ENCODE assay signal across 34 cellular contexts in the genomic region with DNA sequence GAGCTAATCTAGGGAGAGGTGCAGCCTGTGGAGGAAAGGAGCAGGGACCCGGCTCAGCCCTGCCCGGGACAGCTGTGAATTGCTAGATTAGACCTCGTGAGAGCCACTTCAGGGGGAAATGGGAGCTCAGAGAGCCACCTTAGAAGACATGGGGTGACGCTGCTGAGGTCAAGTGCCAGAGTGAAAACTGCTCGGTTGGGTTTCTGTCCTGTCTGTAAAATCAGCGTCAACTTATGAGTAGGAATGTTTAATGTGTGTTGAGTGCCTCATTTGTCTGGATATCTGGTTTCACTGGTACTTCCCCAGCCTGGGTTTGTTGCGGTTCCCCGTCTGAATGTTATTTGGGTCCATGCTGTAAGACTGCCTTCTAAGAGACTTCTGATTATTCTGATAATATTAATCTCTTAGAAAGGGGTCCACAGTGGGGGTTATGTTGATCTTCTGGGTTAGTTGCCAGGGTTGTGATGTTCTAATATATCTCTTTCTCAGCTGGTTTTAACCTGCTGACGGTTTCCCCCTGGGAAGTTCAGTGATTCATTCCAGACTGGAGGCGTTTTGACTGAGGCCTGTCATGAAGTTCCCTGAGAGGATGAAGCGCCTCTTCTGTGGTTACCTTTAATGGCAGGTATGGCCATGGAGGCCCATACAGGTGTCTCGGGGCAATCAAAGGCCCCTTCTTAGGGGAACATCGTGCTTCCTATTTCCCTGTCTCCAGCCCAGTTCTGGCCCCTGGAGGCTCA.
A peak's percentile ranks its signal among the peaks of the same experiment; 100 is the strongest.
DNase-seq lines count a peak whose midpoint lies in the region; ATAC-seq, FAIRE-seq and TF ChIP-seq lines count a peak whose summit lies in the region.
"Had no signal": no experiment of that assay in that cellular context is flagged by ENCODE, and none has a peak within 500 bp of the region (broad histone marks: within the 10 kb centered on the region; RNA-seq: fewer than 3 reads in every experiment).

No MANE protein-coding gene starts in this region.

- POLR2A ChIA-PET in HEK293T (lab: Yijun Ruan, JAX), result no interaction called here

- no peak for ATAC-seq in natural killer cell treated with Interleukin-12 subunit alpha and Interleukin-12 subunit beta and Interleukin-15 and Interleukin-18, amount 100 ng/mL, for 72 hours
- no peak for ATAC-seq in HG03108 (IDR thresholded peaks at IDR 0.05; ENCODE audit: unreplicated experiment)
- ATAC-seq: activated CD4-positive, CD25-positive, alpha-beta regulatory T cell treated with anti-CD3 and anti-CD28 coated beads, Interleukin-2, amount 50 U/mL, for 24 hours; activated CD8-positive, alpha-beta memory T cell treated with anti-CD3 and anti-CD28 coated beads, Interleukin-2, amount 10 ng/mL, durations not matched to agents 7 days and 5 days; activated T-cell treated with anti-CD3 and anti-CD28 coated beads, Interleukin-2, amount 50 U/mL, for 4 hours; left ventricle myocardium superior; Right ventricle myocardium inferior; SK-N-SH treated with all-trans-retinoic acid at 6 μM for 48 hours had no signal

- H3K36me3 ChIP-seq in bronchial epithelial cell (ENCODE audit: control insufficient read depth, insufficient read depth, low read length), result no peaks in the 10 kb centered on the region
- H3K36me3 ChIP-seq: tibial nerve had no signal

- peaks cover 34% of the 10 kb centered on the region for H3K4me1 Mint-ChIP-seq in osteocyte (ENCODE audit: unreplicated experiment)
- no peaks in the 10 kb centered on the region for H3K4me1 Mint-ChIP-seq in natural killer cell treated with Interleukin-12 subunit alpha and Interleukin-12 subunit beta and Interleukin-15 and Interleukin-18, amount 100 ng/mL, for 72 hours (ENCODE audit: low read depth in 2 of 2)
- H3K4me1 Mint-ChIP-seq: activated CD8-positive, alpha-beta memory T cell treated with anti-CD3 and anti-CD28 coated beads, Interleukin-2, amount 10 ng/mL, durations not matched to agents 7 days and 5 days; central memory CD8-positive, alpha-beta T cell; mesothelial cell of epicardium had no signal

- TF ChIP-seq CTCF in bronchial epithelial cell (IDR thresholded peaks at IDR 0.05; ENCODE audit: insufficient read depth, low read length, severe bottlenecking), result no peak
- no peak for TF ChIP-seq CTCF in osteocyte (IDR thresholded peaks at IDR 0.05)

- no peaks in the 10 kb centered on the region for H3K27me3 Mint-ChIP-seq in osteocyte (ENCODE audit: unreplicated experiment)
- H3K27me3 Mint-ChIP-seq in natural killer cell treated with Interleukin-12 subunit alpha and Interleukin-12 subunit beta and Interleukin-15 and Interleukin-18, amount 100 ng/mL, for 72 hours, result no peaks in the 10 kb centered on the region
- H3K27me3 Mint-ChIP-seq: naive B cell had no signal

- FAIRE-seq in bronchial epithelial cell (lab: Jason Lieb, UNC), result no peak
- FAIRE-seq: GM19239, islet of Langerhans had no signal

- DNase-seq in DMS 273 (lab: John Stamatoyannopoulos, UW; ENCODE audit: unreplicated experiment) (peak; percentile 12), DMS 273 treated with DMSO at 0.1 percent for 48 hours (lab: John Stamatoyannopoulos, UW) (no peak), HEK293T (ENCODE audit: extremely low spot score) (peak; percentile 27), bronchial epithelial cell (ENCODE audit: low read depth) (peak; percentile 67), osteocyte (ENCODE audit: extremely low spot score, unreplicated experiment) (no peak), NCI-H1092 (lab: John Stamatoyannopoulos, UW) (no peak)
- no peak for DNase-seq in natural killer cell treated with Interleukin-12 subunit alpha and Interleukin-12 subunit beta and Interleukin-15 and Interleukin-18, amount 100 ng/mL, for 72 hours (ENCODE audit: low spot score)
- DNase-seq: activated CD4-positive, alpha-beta T cell treated with anti-CD3 and anti-CD28 coated beads, Interleukin-2, amount 50 U/mL, for 4 hours; activated CD8-positive, alpha-beta memory T cell treated with anti-CD3 and anti-CD28 coated beads, Interleukin-2, amount 10 ng/mL, durations not matched to agents 7 days and 5 days; activated gamma-delta T cell treated with Interleukin-2 at 50 U/mL for 16 hours; activated T-cell treated with anti-CD3 and anti-CD28 coated beads, Interleukin-2, amount 50 U/mL, for 4 hours; Caco-2; dermis blood vessel endothelial cell; EL; endodermal cell; KG1; left ventricle myocardium superior; MM.1S; naive B cell; NCI-H1436 treated with DMSO at 0.1 percent for 48 hours; NCI-H526 treated with DMSO at 0.1 percent for 48 hours; stimulated activated CD4-positive, alpha-beta T cell treated with anti-CD3 and anti-CD28 coated beads, Interleukin-15, amount 100 ng/mL, for 24 hours; stimulated activated CD4-positive, alpha-beta T cell treated with anti-CD3 and anti-CD28 coated beads, Interleukin-4, amount 100 ng/mL, for 4 hours had no signal

- H3K36me3 Mint-ChIP-seq in osteocyte (ENCODE audit: unreplicated experiment), result peaks cover 4% of the 10 kb centered on the region
- H3K36me3 Mint-ChIP-seq in natural killer cell treated with Interleukin-12 subunit alpha and Interleukin-12 subunit beta and Interleukin-15 and Interleukin-18, amount 100 ng/mL, for 72 hours, result no peaks in the 10 kb centered on the region
- H3K36me3 Mint-ChIP-seq: activated CD8-positive, alpha-beta memory T cell treated with anti-CD3 and anti-CD28 coated beads, Interleukin-2, amount 10 ng/mL, durations not matched to agents 7 days and 5 days; mesothelial cell of epicardium; naive B cell had no signal

- CTCF ChIA-PET in HEK293T (lab: Yijun Ruan, JAX), result interaction anchor here (0.7 to 1.0 kb wide), 2 partner anchors 39 to 147 kb away, joined by 3 read pairs; no protein-coding TSS in a partner anchor

- H3K27me3 ChIP-seq in bronchial epithelial cell (ENCODE audit: control insufficient read depth, insufficient read depth, low read length), result peaks cover 6% of the 10 kb centered on the region
- H3K27me3 ChIP-seq: tibial nerve had no signal

- H3K27ac Mint-ChIP-seq in osteocyte (ENCODE audit: unreplicated experiment), result peak overlapping the region; percentile 78
- no peak overlapping the region for H3K27ac Mint-ChIP-seq in natural killer cell treated with Interleukin-12 subunit alpha and Interleukin-12 subunit beta and Interleukin-15 and Interleukin-18, amount 100 ng/mL, for 72 hours
- H3K27ac Mint-ChIP-seq: activated CD8-positive, alpha-beta memory T cell treated with anti-CD3 and anti-CD28 coated beads, Interleukin-2, amount 10 ng/mL, durations not matched to agents 7 days and 5 days; GM23338; mesothelial cell of epicardium; T-helper 1 cell treated with Interleukin-12 subunit alpha and Interleukin-12 subunit beta and Interleukin-4 antibody, amounts not matched to agents 30 μg/mL and 1 μg/mL, for 36 hours had no signal

- H3K9me3 Mint-ChIP-seq in osteocyte (ENCODE audit: unreplicated experiment), result no peaks in the 10 kb centered on the region
- H3K9me3 Mint-ChIP-seq in natural killer cell treated with Interleukin-12 subunit alpha and Interleukin-12 subunit beta and Interleukin-15 and Interleukin-18, amount 100 ng/mL, for 72 hours, result no peaks in the 10 kb centered on the region
- H3K9me3 Mint-ChIP-seq: activated T-cell treated with anti-CD3 and anti-CD28 coated beads, Interleukin-2, amount 50 U/mL, for 4 hours; central memory CD8-positive, alpha-beta T cell; GM23338; mesothelial cell of epicardium; T-helper 1 cell treated with Interleukin-12 subunit alpha and Interleukin-12 subunit beta and Interleukin-4 antibody, amounts not matched to agents 30 μg/mL and 1 μg/mL, for 36 hours had no signal

- no peak overlapping the region for H3K4me3 ChIP-seq in bronchial epithelial cell (ENCODE audit: low read depth, low read length)
- H3K4me3 ChIP-seq: GM23338, tibial nerve had no signal

- H3K4me3 Mint-ChIP-seq in osteocyte (ENCODE audit: unreplicated experiment), result no peak overlapping the region
- H3K4me3 Mint-ChIP-seq in natural killer cell treated with Interleukin-12 subunit alpha and Interleukin-12 subunit beta and Interleukin-15 and Interleukin-18, amount 100 ng/mL, for 72 hours, result no peak overlapping the region
- H3K4me3 Mint-ChIP-seq: activated CD8-positive, alpha-beta memory T cell treated with anti-CD3 and anti-CD28 coated beads, Interleukin-2, amount 10 ng/mL, durations not matched to agents 7 days and 5 days; activated T-cell treated with anti-CD3 and anti-CD28 coated beads, Interleukin-2, amount 50 U/mL, for 4 hours; central memory CD8-positive, alpha-beta T cell; endodermal cell; GM23338; mesothelial cell of epicardium; naive B cell; T-helper 1 cell treated with Interleukin-12 subunit alpha and Interleukin-12 subunit beta and Interleukin-4 antibody, amounts not matched to agents 30 μg/mL and 1 μg/mL, for 36 hours had no signal

TF ChIP-seq in HEK293T, 16 proteins besides CTCF, POLR2A, EP300 and RAD21:
- no peak for TF ChIP-seq SUZ12 (IDR thresholded peaks at IDR 0.05)
- TF ChIP-seq LEF1 (IDR thresholded peaks at IDR 0.05; ENCODE audit: borderline replicate concordance), result no peak
- TF ChIP-seq FOXM1 (IDR thresholded peaks at IDR 0.05; ENCODE audit: borderline replicate concordance), result no peak
- no peak for TF ChIP-seq ELF4 (IDR thresholded peaks at IDR 0.05)
- no peak for TF ChIP-seq FOXK2 (IDR thresholded peaks at IDR 0.05)
- TF ChIP-seq BHLHE40 (IDR thresholded peaks at IDR 0.05; ENCODE audit: borderline replicate concordance), result no peak
- TF ChIP-seq ZNF384 (IDR thresholded peaks at IDR 0.05), result no peak

Comparison
In these comparisons a context has a peak if more than half of its experiments do, and no peak if none do; other contexts are left out.
1. DNase-seq: peak in DMS 273 (single experiment), HEK293T (single experiment) and bronchial epithelial cell (single experiment); none in DMS 273 treated with DMSO at 0.1 percent for 48 hours (single experiment), osteocyte (single experiment), NCI-H1092 (single experiment) and natural killer cell treated with Interleukin-12 subunit alpha and Interleukin-12 subunit beta and Interleukin-15 and Interleukin-18, amount 100 ng/mL, for 72 hours (single experiment).